ENCODE assay signal across 8 cellular contexts in the genomic region with DNA sequence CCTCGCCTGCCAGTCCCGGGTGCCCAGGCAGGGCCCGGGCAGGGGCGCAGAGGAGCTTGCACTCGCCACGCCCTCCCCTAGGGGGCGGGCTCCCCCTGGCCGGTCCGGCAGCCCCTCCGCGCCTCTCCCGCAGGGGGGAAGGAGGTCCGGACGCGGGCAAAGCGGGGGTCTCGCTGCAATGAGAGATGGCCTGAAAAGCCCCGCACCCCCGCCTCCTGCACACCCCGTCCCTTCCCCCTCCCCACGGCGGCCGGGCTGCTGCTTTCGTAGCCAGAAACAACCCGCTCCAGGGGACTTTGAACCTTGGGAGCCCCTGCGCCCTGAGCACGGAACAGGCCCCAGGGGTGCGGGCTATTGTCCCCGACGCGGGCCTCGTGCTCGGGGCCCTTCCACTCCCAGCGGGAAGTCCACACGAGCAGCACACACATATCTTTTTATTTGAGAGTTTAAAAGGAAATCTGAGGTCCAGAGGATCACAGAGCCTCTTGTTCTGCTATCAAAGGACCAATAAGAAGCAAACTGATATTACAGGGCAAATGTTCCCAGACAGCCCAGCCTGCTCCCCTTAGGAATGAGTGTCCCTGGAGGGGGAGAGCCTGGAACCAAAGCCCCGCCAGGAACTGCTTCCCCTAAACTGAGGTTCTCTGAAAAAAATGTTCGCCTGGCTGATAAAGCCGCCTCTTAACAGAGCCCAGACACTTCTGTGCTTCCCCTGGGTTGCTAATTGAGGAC. TPM values are rescaled to one million over a fixed set of nuclear protein-coding genes. Genes with fewer than 3 reads are reported as not detected.
A peak's percentile ranks its signal among the peaks of the same experiment; 100 is the strongest.
DNase-seq lines count a peak whose midpoint lies in the region; ATAC-seq and TF ChIP-seq lines count a peak whose summit lies in the region.

No MANE protein-coding gene starts in this region.

- peak in 1 of 2 donors; percentile 11 for TF ChIP-seq POLR2A in Peyer's patch (IDR thresholded peaks at IDR 0.05)

- DNase-seq in AG04449 (ENCODE audit: low read depth, low spot score) (no peak), GM12865 (ENCODE audit: low read depth) (peak; percentile 41), Peyer's patch (peak in 2 of 3 donors; percentile 71 to 76), astrocyte of the hippocampus (ENCODE audit: low read depth, low spot score) (peak; percentile 59), iPS-NIHi7 (ENCODE audit: extremely low spot score) (peak; percentile 91)
- peak; percentile 55 for DNase-seq in stimulated activated CD4-positive, alpha-beta T cell treated with anti-CD3 and anti-CD28 coated beads, Interleukin-12 subunit alpha, Interleukin-12 subunit beta, amount 100 ng/mL, for 4 hours

- TF ChIP-seq CTCF in AG04449 (IDR thresholded peaks at IDR 0.05; ENCODE audit: insufficient read depth, low read length, missing control alignments): peak; percentile 83
- peak; percentile 75 for TF ChIP-seq CTCF in GM12865 (IDR thresholded peaks at IDR 0.05; ENCODE audit: insufficient read depth, low read depth, low read length, missing control alignments)
- peak; percentile 1 to 80 (median 58) for TF ChIP-seq CTCF in Peyer's patch (IDR thresholded peaks at IDR 0.05)

- POLR2A ChIA-PET in AG04449 (lab: Yijun Ruan, JAX): no interaction called here

- H3K36me3 ChIP-seq in Peyer's patch: no peaks in the 10 kb centered on the region

- no peaks in the 10 kb centered on the region for H3K9me3 ChIP-seq in Peyer's patch

- H3K4me1 ChIP-seq in Peyer's patch: peaks cover 15 to 58% (median 40%) of the 10 kb centered on the region in 4 donors

- ATAC-seq in GM21423 (IDR thresholded peaks at IDR 0.05; ENCODE audit: unreplicated experiment) (no peak), GM18907 (IDR thresholded peaks at IDR 0.05; ENCODE audit: unreplicated experiment) (no peak)

- CTCF ChIA-PET in AG04449 (lab: Yijun Ruan, JAX): interaction anchor here (0.6 to 3.5 kb wide), 11 partner anchors 8 to 163 kb away, joined by 3 to 17 read pairs (median 4); no protein-coding TSS in a partner anchor

- H3K4me3 ChIP-seq in AG04449 (ENCODE audit: low read depth, low read length) (no peak overlapping the region), GM12865 (ENCODE audit: low read depth, low read length) (no peak overlapping the region), Peyer's patch (peak overlapping the region; percentile 34 to 66 (median 52))

- H3K27ac ChIP-seq in Peyer's patch: peak overlapping the region; percentile 44 to 89 (median 60)

- peaks cover 0 to 28% of the 10 kb centered on the region in 2 donors for H3K27me3 ChIP-seq in Peyer's patch

RNA-seq across cellular contexts. Expression of a gene that starts 5.8 kb away (rescaled TPM):
- 10 to 100 TPM in 2 of 4 donors, 1 to 10 TPM in 2; 4.9 to 19.0 (median 12.3) TPM for total RNA-seq in Peyer's patch

RNA-seq across cellular contexts. Expression of a gene that starts 48.2 kb away (rescaled TPM):
- 10 to 100 TPM in 1 of 4 donors, 1 to 10 TPM in 3; 2.5 to 14.9 (median 3.5) TPM for total RNA-seq in Peyer's patch

Comparison
In these comparisons a context has a peak if more than half of its experiments do, and no peak if none do; other contexts are left out.
1. H3K4me3 ChIP-seq: peak in Peyer's patch (4 of 4); none in AG04449 (single experiment) and GM12865 (single experiment).
2. Peak in every context shown above with its lines, with median percentiles within 50 percentile points of each other: CTCF ChIP-seq.